8 cellular contexts compared by ENCODE assay signal in genomic region chrX:154002215-154002719, GRCh38. TPM values are rescaled to one million over a fixed set of nuclear protein-coding genes. Genes with fewer than 3 reads are reported as not detected.
DNase-seq lines count a peak whose midpoint lies in the region; ATAC-seq and TF ChIP-seq lines count a peak whose summit lies in the region.

No MANE protein-coding gene starts in this region.

- H3K9ac ChIP-seq in trophoblast cell (ENCODE audit: low read length) = no peak overlapping the region

- DNase-seq in AG08395 (ENCODE audit: low spot score) = peak; percentile 80
- DNase-seq in NCI-H1105 (lab: John Stamatoyannopoulos, UW) = peak; percentile 19
- peak; percentile 27 for DNase-seq in activated B cell treated with CpG ODN at 0.5 μM for 24 hours
- DNase-seq in fibroblast of the aortic adventitia (ENCODE audit: low read depth) = peak; percentile 75
- DNase-seq in trophoblast cell = peak in 1 of 2 donors; percentile 8

- intact Hi-C loops in activated B cell treated with CpG ODN at 0.5 μM for 24 hours (cut with micrococcal nuclease) = loop anchor here (2.0 kb wide), 1 partner anchor 17 kb away; no protein-coding TSS in a partner anchor

- peaks cover 0 to under 1% of the 10 kb centered on the region in 2 experiments for H3K36me3 ChIP-seq in trophoblast cell (ENCODE audit: control insufficient read depth in 1 of 2, insufficient read depth in 2 of 2, low read length in 2 of 2)

- POLR2A ChIA-PET in activated B cell treated with CpG ODN at 0.5 μM for 24 hours (lab: Charles Lee) = interaction anchor here (0.6 to 2.6 kb wide), 12 partner anchors 10 to 75 kb away, joined by 3 to 12 read pairs (median 6); partner anchors contain the start of gene HCFC1

- CTCF ChIA-PET in activated B cell treated with CpG ODN at 0.5 μM for 24 hours (lab: Charles Lee) = interaction anchor here (1.1 kb wide), 1 partner anchor 12 kb away, joined by 3 read pairs; no protein-coding TSS in a partner anchor

- H4K8ac ChIP-seq in trophoblast cell (ENCODE audit: low read depth, low read length) = peak overlapping the region; percentile 84

- H2BK120ac ChIP-seq in trophoblast cell (ENCODE audit: insufficient read depth, low read length, poor library complexity) = peak overlapping the region; percentile 74

- H4K91ac ChIP-seq in trophoblast cell (ENCODE audit: low read depth, low read length) = peak overlapping the region; percentile 90

- H3K4me1 Mint-ChIP-seq in activated B cell treated with CpG ODN at 0.5 μM for 24 hours = peaks cover 49% of the 10 kb centered on the region

- H2BK5ac ChIP-seq in trophoblast cell (ENCODE audit: low read depth, low read length, poor library complexity) = peak overlapping the region; percentile 84

- peak overlapping the region; percentile 47 for H4K12ac ChIP-seq in trophoblast cell (ENCODE audit: low read depth, low read length)

- ATAC-seq in activated B cell treated with CpG ODN at 0.5 μM for 24 hours (ENCODE audit: low read depth) = peak; percentile 73
- ATAC-seq in GM19467 (IDR thresholded peaks at IDR 0.05; ENCODE audit: unreplicated experiment) = no peak
- ATAC-seq in GM21825 (IDR thresholded peaks at IDR 0.05; ENCODE audit: unreplicated experiment) = no peak

- H3K9me3 ChIP-seq in trophoblast cell (ENCODE audit: insufficient read depth, low read depth, low read length) = no peaks in the 10 kb centered on the region

- H2AK5ac ChIP-seq in trophoblast cell (ENCODE audit: low read length) = peak overlapping the region; percentile 39

- no peak overlapping the region for H3K4me2 ChIP-seq in trophoblast cell (ENCODE audit: low read length)

- H2AFZ ChIP-seq in trophoblast cell (ENCODE audit: insufficient read depth, low read length, poor library complexity) = peak overlapping the region; percentile 61

- peak overlapping the region; percentile 85 for H3K27ac Mint-ChIP-seq in activated B cell treated with CpG ODN at 0.5 μM for 24 hours

- WGBS in trophoblast cell (ENCODE audit: extremely low coverage, insufficient coverage, insufficient read length) = no CpG with 5 or more reads among the region's 17 CpGs

- TF ChIP-seq CTCF in activated B cell treated with CpG ODN at 0.5 μM for 24 hours (IDR thresholded peaks at IDR 0.05) (no peak), fibroblast of the aortic adventitia (IDR thresholded peaks at IDR 0.05; ENCODE audit: insufficient read depth, low read length) (no peak)

- peak overlapping the region; percentile 77 for H3K4me3 Mint-ChIP-seq in activated B cell treated with CpG ODN at 0.5 μM for 24 hours

- H3K9me3 Mint-ChIP-seq in activated B cell treated with CpG ODN at 0.5 μM for 24 hours = no peaks in the 10 kb centered on the region

- no peaks in the 10 kb centered on the region for H3K27me3 ChIP-seq in trophoblast cell (ENCODE audit: insufficient read depth, low read length)

- peaks cover 4% of the 10 kb centered on the region for H3K36me3 Mint-ChIP-seq in activated B cell treated with CpG ODN at 0.5 μM for 24 hours (ENCODE audit: low read depth)

- H3K18ac ChIP-seq in trophoblast cell (ENCODE audit: low read length) = peak overlapping the region; percentile 41

- no peaks in the 10 kb centered on the region for H3K79me2 ChIP-seq in trophoblast cell (ENCODE audit: control insufficient read depth, insufficient read depth, low read length, poor library complexity)

- peak overlapping the region; percentile 55 for H2BK12ac ChIP-seq in trophoblast cell (ENCODE audit: low read length)

- no peak overlapping the region for H3K4ac ChIP-seq in trophoblast cell (ENCODE audit: low read depth, low read length)

- H3K23ac ChIP-seq in trophoblast cell (ENCODE audit: low read length) = no peak overlapping the region

- peak overlapping the region; percentile 59 for H3K14ac ChIP-seq in trophoblast cell (ENCODE audit: low read length)

- peak; percentile 64 for TF ChIP-seq POLR2A in GM18526 (IDR thresholded peaks at IDR 0.05; ENCODE audit: extremely low read depth, insufficient read length)

- no peak overlapping the region for H3K4me3 ChIP-seq in fibroblast of the aortic adventitia (ENCODE audit: low read depth, low read length)
- no peak overlapping the region for H3K4me3 ChIP-seq in trophoblast cell (ENCODE audit: low read depth, low read length)

- H3K4me1 ChIP-seq in trophoblast cell (ENCODE audit: control insufficient read depth in 1 of 2, insufficient read depth in 2 of 2, low read length in 2 of 2) = peaks cover 11 to 12% of the 10 kb centered on the region in 2 experiments

- peaks cover 4% of the 10 kb centered on the region for H3K79me1 ChIP-seq in trophoblast cell (ENCODE audit: low read length)

- H3K27ac ChIP-seq in trophoblast cell (ENCODE audit: low read depth, low read length) = peak overlapping the region; percentile 23

- no peaks in the 10 kb centered on the region for H3K27me3 Mint-ChIP-seq in activated B cell treated with CpG ODN at 0.5 μM for 24 hours

RNA-seq across cellular contexts. Expression of gene IRAK1, which starts 17.4 kb away (rescaled TPM):
- 134 and 146 TPM in 2 replicates for total RNA-seq in activated B cell treated with CpG ODN at 0.5 μM for 24 hours
- 37.1 and 80.5 TPM in 2 replicates for total RNA-seq in fibroblast of the aortic adventitia (ENCODE audit: low replicate concordance)
- polyA plus RNA-seq in trophoblast cell (2013) = 31.0 and 31.6 TPM in 2 replicates

RNA-seq across cellular contexts. Expression of gene TMEM187, which starts 29.7 kb away (rescaled TPM):
- total RNA-seq in activated B cell treated with CpG ODN at 0.5 μM for 24 hours = 2.0 and 2.9 TPM in 2 replicates
- total RNA-seq in fibroblast of the aortic adventitia (ENCODE audit: low replicate concordance) = 5.3 and 7.5 TPM in 2 replicates
- 4.9 and 5.0 TPM in 2 replicates for polyA plus RNA-seq in trophoblast cell (2013)

RNA-seq across cellular contexts. Expression of gene HCFC1, which starts 30.6 kb away (rescaled TPM):
- 72.5 and 79.4 TPM in 2 replicates for total RNA-seq in activated B cell treated with CpG ODN at 0.5 μM for 24 hours
- 16.4 and 34.5 TPM in 2 replicates for total RNA-seq in fibroblast of the aortic adventitia (ENCODE audit: low replicate concordance)
- 47.6 and 50.4 TPM in 2 replicates for polyA plus RNA-seq in trophoblast cell (2013)

RNA-seq across cellular contexts. Expression of gene RENBP, which starts 57.8 kb away (rescaled TPM):
- total RNA-seq in activated B cell treated with CpG ODN at 0.5 μM for 24 hours (14.5 and 20.2 TPM in 2 replicates), fibroblast of the aortic adventitia (ENCODE audit: low replicate concordance) (0.45 and 5.6 TPM in 2 replicates)
- polyA plus RNA-seq in trophoblast cell (2013) = 0.82 and 0.94 TPM in 2 replicates
